In genomic region chr1:165215676-165216075, GRCh38 we compare ENCODE assay signal across 25 cellular contexts.
"Had no signal": no experiment of that assay in that cellular context is flagged by ENCODE, and none has a peak within 500 bp of the region (broad histone marks: within the 10 kb centered on the region; RNA-seq: fewer than 3 reads in every experiment).

No MANE protein-coding gene starts in this region.

- H3K9me3 ChIP-seq: SJCRH30, SK-N-SH had no signal

- H3K36me3 ChIP-seq: brain microvascular endothelial cell, SJCRH30 had no signal

- H3K4me1 ChIP-seq: SJCRH30 had no signal

- H3K4me3 ChIP-seq: SJCRH30 had no signal

- H3K27ac ChIP-seq: brain microvascular endothelial cell, SJCRH30, VCaP had no signal

- H3K27me3 ChIP-seq: brain microvascular endothelial cell, SJCRH30 had no signal

- DNase-seq: activated CD4-positive, alpha-beta memory T cell treated with anti-CD3 and anti-CD28 coated beads, Interleukin-2, amount 10 ng/mL, durations not matched to agents 7 days and 5 days; activated CD4-positive, alpha-beta T cell treated with anti-CD3 and anti-CD28 coated beads for 36 hours; activated CD4-positive, alpha-beta T cell treated with anti-CD3 and anti-CD28 coated beads, Interleukin-2, amount 50 U/mL, for 1 hour; activated gamma-delta T cell treated with Interleukin-2 at 50 U/mL for 16 hours; activated naive CD4-positive, alpha-beta T cell treated with anti-CD3 and anti-CD28 coated beads, Interleukin-2, amount 10 ng/mL, durations not matched to agents 7 days and 5 days; activated naive CD8-positive, alpha-beta T cell treated with anti-CD3 and anti-CD28 coated beads for 36 hours; activated T-cell treated with anti-CD3 and anti-CD28 coated beads, Interleukin-2, amount 50 U/mL, for 72 hours; brain microvascular endothelial cell; MM.1S; NCI-H1105; NCI-H1436; NCI-H1694 treated with DMSO at 0.1 percent for 48 hours; NCI-H2029 treated with DMSO at 0.1 percent for 48 hours; NCI-H2171; NCI-H2227 treated with DMSO at 0.1 percent for 48 hours; NCI-H446 treated with DMSO at 0.1 percent for 48 hours; NCI-H524 treated with DMSO at 0.1 percent for 48 hours; NK-92 treated with Interleukin-12 subunit alpha and Interleukin-12 subunit beta, amount 100 ng/mL, for 24 hours; OCI-M1; Right ventricle myocardium superior; RPMI8226; SJCRH30; SK-N-SH; T-helper 1 cell had no signal
